ENCODE assay signal across 26 cellular contexts in genomic region chr14:32514236-32514635, GRCh38.
DNase-seq lines count a peak whose midpoint lies in the region; ATAC-seq, FAIRE-seq and TF ChIP-seq lines count a peak whose summit lies in the region.
"Had no signal": no experiment of that assay in that cellular context is flagged by ENCODE, and none has a peak within 500 bp of the region (broad histone marks: within the 10 kb centered on the region; RNA-seq: fewer than 3 reads in every experiment).

No MANE protein-coding gene starts in this region.

- TF ChIP-seq POLR2A in endothelial cell of umbilical vein (IDR thresholded peaks at IDR 0.05; ENCODE audit: low read depth, low read length) (no peak), gastrocnemius medialis (IDR thresholded peaks at IDR 0.05) (no peak), tibial nerve (IDR thresholded peaks at IDR 0.05) (no peak)

- H3K36me3 Mint-ChIP-seq in activated T-cell treated with anti-CD3 and anti-CD28 coated beads, Interleukin-2, amount 50 U/mL, for 72 hours (ENCODE audit: insufficient read depth in 2 of 2): peaks cover 3 to 6% of the 10 kb centered on the region in 2 donors

- TF ChIP-seq CTCF in endothelial cell of umbilical vein (IDR thresholded peaks at IDR 0.05; ENCODE audit: extremely low read depth in 1 of 2, insufficient read depth in 1 of 2, low read depth in 1 of 2, low read length in 2 of 2) (no peak), gastrocnemius medialis (IDR thresholded peaks at IDR 0.05 in 4 of 5, conservative IDR thresholded peaks at IDR 0.05 in 1 of 5) (no peak), tibial nerve (IDR thresholded peaks at IDR 0.05) (no peak), kidney (IDR thresholded peaks at IDR 0.05; ENCODE audit: borderline replicate concordance, extremely low read depth, insufficient read depth) (no peak)

- no peaks in the 10 kb centered on the region for H3K4me1 Mint-ChIP-seq in activated T-cell treated with anti-CD3 and anti-CD28 coated beads, Interleukin-2, amount 50 U/mL, for 72 hours (ENCODE audit: low read depth)
- H3K4me1 Mint-ChIP-seq: activated B cell treated with CpG ODN at 0.5 μM for 24 hours had no signal

- DNase-seq in GM23248 (peak; percentile 18), SJSA1 (ENCODE audit: low read depth in 1 of 2, low spot score in 2 of 2) (no peak), endothelial cell of umbilical vein (ENCODE audit: low read depth, low spot score) (peak; percentile 49), gastrocnemius medialis (no peak), tibial nerve (ENCODE audit: low spot score in 2 of 2) (no peak), kidney (no peak)
- DNase-seq in stimulated activated naive CD4-positive, alpha-beta T cell (lab: John Stamatoyannopoulos, UW): no peak
- no peak for DNase-seq in activated T-cell treated with anti-CD3 and anti-CD28 coated beads, Interleukin-2, amount 50 U/mL, for 72 hours
- DNase-seq: activated B cell treated with CpG ODN at 0.5 μM for 24 hours; activated CD8-positive, alpha-beta T cell treated with anti-CD3 and anti-CD28 coated beads for 36 hours; activated naive CD4-positive, alpha-beta T cell; activated T-cell treated with anti-CD3 and anti-CD28 coated beads, Interleukin-2, amount 50 U/mL, for 1 hour; amygdala; effector memory CD4-positive, alpha-beta T cell; esophagus squamous epithelium; glutamatergic neuron; NCI-H1436; NCI-H2171; NCI-H524 treated with DMSO at 0.1 percent for 48 hours; stimulated activated CD4-positive, alpha-beta T cell treated with anti-CD3 and anti-CD28 coated beads, Interleukin-2, amount 100 ng/mL, for 24 hours; stimulated activated naive CD4-positive, alpha-beta T cell treated with Interleukin-2 at 50 U/mL for 16 hours; T-helper 9 cell; tibial artery had no signal

- H3F3A ChIP-seq in GM23248 (ENCODE audit: insufficient read depth): peaks cover 31% of the 10 kb centered on the region

- 63 to 75% methylated on average over 1 of the region's 1 CpG for WGBS in GM23248 (ENCODE audit: low coverage in 1 of 2, low lambda C conversion rate in 2 of 2, missing lambda C conversion rate in 2 of 2), 2 experiments
- WGBS in tibial nerve, 2 donors: 35 to 68% methylated on average over 1 of the region's 1 CpG

- dilution Hi-C loops in endothelial cell of umbilical vein (cut with MboI; ENCODE audit: extremely low pct_ligation_motif_present, low sequenced_read_pairs): no loop called here

- H3K4me3 ChIP-seq in GM23248 (no peak overlapping the region), SJSA1 (no peak overlapping the region), endothelial cell of umbilical vein (replicated peaks in 1 of 3; ENCODE audit: insufficient read depth in 1 of 3, low read depth in 1 of 3, low read length in 3 of 3) (no peak overlapping the region), gastrocnemius medialis (no peak overlapping the region), tibial nerve (no peak overlapping the region), kidney (ENCODE audit: low read length in 2 of 2) (no peak overlapping the region)
- H3K4me3 ChIP-seq: esophagus squamous epithelium, lung, tibial artery had no signal

- no peaks in the 10 kb centered on the region for H3K9me1 ChIP-seq in endothelial cell of umbilical vein (replicated peaks; ENCODE audit: control insufficient read depth, extremely low read depth, insufficient read depth, low read length)

- no peaks in the 10 kb centered on the region for H4K20me1 ChIP-seq in GM23248 (ENCODE audit: insufficient read depth)
- H4K20me1 ChIP-seq in endothelial cell of umbilical vein (replicated peaks; ENCODE audit: control insufficient read depth, extremely low read depth, insufficient read depth, low read length): no peaks in the 10 kb centered on the region

- no TSS peak for BruUV-seq in endothelial cell of umbilical vein (replicated peaks; lab: Mats Ljungman, UMichigan)

- intact Hi-C loops in endothelial cell of umbilical vein (cut with micrococcal nuclease): loop anchor here (2.0 to 5.0 kb wide), 3 partner anchors 47 to 437 kb away; partner anchors contain the start of gene ARHGAP5
- intact Hi-C loops in gastrocnemius medialis (cut with DNase I; ENCODE audit: low total_unique reads): loop anchor here (5.0 kb wide), 1 partner anchor 257 kb away; no protein-coding TSS in a partner anchor
- intact Hi-C loops in kidney (cut with DNase I): no loop called here

- H2AFZ ChIP-seq in GM23248: peak overlapping the region; percentile 65
- peak overlapping the region; percentile 18 for H2AFZ ChIP-seq in endothelial cell of umbilical vein (ENCODE audit: low read depth, low read length)

- H3K27ac Mint-ChIP-seq in activated T-cell treated with anti-CD3 and anti-CD28 coated beads, Interleukin-2, amount 50 U/mL, for 72 hours: no peak overlapping the region
- H3K27ac Mint-ChIP-seq: activated B cell treated with CpG ODN at 0.5 μM for 24 hours; activated CD8-positive, alpha-beta T cell treated with anti-CD3 and anti-CD28 coated beads for 36 hours had no signal

- TF ChIP-seq EP300 in tibial nerve (IDR thresholded peaks at IDR 0.05): no peak

- peaks cover 7% of the 10 kb centered on the region for H3K27me3 Mint-ChIP-seq in activated T-cell treated with anti-CD3 and anti-CD28 coated beads, Interleukin-2, amount 50 U/mL, for 72 hours (ENCODE audit: low read depth)

- H3K9me2 ChIP-seq in GM23248 (ENCODE audit: insufficient read depth): no peaks in the 10 kb centered on the region

- in situ Hi-C loops in GM23248 (cut with MboI) (no loop called here), gastrocnemius medialis (cut with MboI; ENCODE audit: low sequenced_read_pairs in 4 of 4) (loop anchor here in 2 of 4 donors (10.0 kb wide), 2 partner anchors 179 to 309 kb away; partner anchors contain the start of genes RNU6-7 (in 1 of the 2) and RNU6-8 (in 1 of the 2))

- H3K4me3 Mint-ChIP-seq in activated T-cell treated with anti-CD3 and anti-CD28 coated beads, Interleukin-2, amount 50 U/mL, for 72 hours: no peak overlapping the region
- H3K4me3 Mint-ChIP-seq: activated B cell treated with CpG ODN at 0.5 μM for 24 hours; activated CD8-positive, alpha-beta T cell treated with anti-CD3 and anti-CD28 coated beads for 36 hours had no signal

- peak overlapping the region; percentile 34 for H3K9ac ChIP-seq in GM23248
- H3K9ac ChIP-seq in endothelial cell of umbilical vein (replicated peaks; ENCODE audit: extremely low read depth, insufficient read depth, low read length): no peak overlapping the region
- no peak overlapping the region for H3K9ac ChIP-seq in kidney (ENCODE audit: low read length in 2 of 2)

- H3K79me2 ChIP-seq in GM23248 (ENCODE audit: insufficient read depth) (no peaks in the 10 kb centered on the region), endothelial cell of umbilical vein (ENCODE audit: control insufficient read depth, insufficient read depth, low read length) (no peaks in the 10 kb centered on the region)

- H3K27ac ChIP-seq in GM23248 (peak overlapping the region; percentile 52), SJSA1 (peak overlapping the region; percentile 37), endothelial cell of umbilical vein (ENCODE audit: insufficient read depth, low read depth, low read length) (peak overlapping the region; percentile 26), gastrocnemius medialis (peak overlapping the region; percentile 8 to 91 (median 66)), tibial nerve (no peak overlapping the region), kidney (ENCODE audit: low read depth in 2 of 2, low read length in 2 of 2) (no peak overlapping the region)
- H3K27ac ChIP-seq: esophagus squamous epithelium, RWPE1 had no signal

- peaks cover 5 to 6% of the 10 kb centered on the region in 2 donors for H3K9me3 Mint-ChIP-seq in activated T-cell treated with anti-CD3 and anti-CD28 coated beads, Interleukin-2, amount 50 U/mL, for 72 hours
- H3K9me3 Mint-ChIP-seq: activated B cell treated with CpG ODN at 0.5 μM for 24 hours; activated CD8-positive, alpha-beta T cell treated with anti-CD3 and anti-CD28 coated beads for 36 hours had no signal

- H3K4me2 ChIP-seq in GM23248 (ENCODE audit: unreplicated experiment): peak overlapping the region; percentile 48
- peak overlapping the region; percentile 42 for H3K4me2 ChIP-seq in endothelial cell of umbilical vein (ENCODE audit: insufficient read depth, low read length)

- POLR2A ChIA-PET in endothelial cell of umbilical vein (lab: Charles Lee): no interaction called here

- H3K36me3 ChIP-seq in GM23248 (ENCODE audit: low read depth): no peaks in the 10 kb centered on the region
- H3K36me3 ChIP-seq in SJSA1: no peaks in the 10 kb centered on the region
- no peaks in the 10 kb centered on the region for H3K36me3 ChIP-seq in endothelial cell of umbilical vein (ENCODE audit: control insufficient read depth in 2 of 2, extremely low read depth in 1 of 2, insufficient read depth in 2 of 2, low read length in 2 of 2)
- no peaks in the 10 kb centered on the region for H3K36me3 ChIP-seq in gastrocnemius medialis
- H3K36me3 ChIP-seq in tibial nerve: no peaks in the 10 kb centered on the region
- H3K36me3 ChIP-seq in kidney (ENCODE audit: control insufficient read depth in 1 of 2, insufficient read depth in 2 of 2, low read length in 2 of 2): no peaks in the 10 kb centered on the region
- H3K36me3 ChIP-seq: esophagus squamous epithelium, tibial artery had no signal

- no peak for ATAC-seq in gastrocnemius medialis
- ATAC-seq in activated T-cell treated with anti-CD3 and anti-CD28 coated beads, Interleukin-2, amount 50 U/mL, for 72 hours (replicated peaks in 1 of 2): no peak
- ATAC-seq: activated CD8-positive, alpha-beta T cell treated with anti-CD3 and anti-CD28 coated beads for 36 hours; sciatic nerve had no signal

- FAIRE-seq in endothelial cell of umbilical vein (lab: Jason Lieb, UNC) (no peak), kidney (lab: Jason Lieb, UNC) (no peak)

- H3K9me3 ChIP-seq in GM23248 (ENCODE audit: low read depth): no peaks in the 10 kb centered on the region
- H3K9me3 ChIP-seq in SJSA1 (replicated peaks): no peaks in the 10 kb centered on the region
- H3K9me3 ChIP-seq in endothelial cell of umbilical vein (replicated peaks; ENCODE audit: control insufficient read depth, insufficient read depth, low read length): no peaks in the 10 kb centered on the region
- H3K9me3 ChIP-seq in gastrocnemius medialis: no peaks in the 10 kb centered on the region
- no peaks in the 10 kb centered on the region for H3K9me3 ChIP-seq in tibial nerve
- no peaks in the 10 kb centered on the region for H3K9me3 ChIP-seq in kidney (ENCODE audit: control insufficient read depth in 1 of 2, low read length in 2 of 2)
- H3K9me3 ChIP-seq: esophagus squamous epithelium, tibial artery had no signal

- H3K27me3 ChIP-seq in GM23248 (replicated peaks; ENCODE audit: insufficient read depth) (no peaks in the 10 kb centered on the region), SJSA1 (replicated peaks) (no peaks in the 10 kb centered on the region), endothelial cell of umbilical vein (ENCODE audit: control insufficient read depth in 2 of 2, insufficient read depth in 2 of 2, low read length in 2 of 2) (no peaks in the 10 kb centered on the region), gastrocnemius medialis (no peaks in the 10 kb centered on the region), tibial nerve (no peaks in the 10 kb centered on the region)
- H3K27me3 ChIP-seq: esophagus squamous epithelium, tibial artery had no signal

- CTCF ChIA-PET in endothelial cell of umbilical vein (lab: Charles Lee): interaction anchor here (0.6 to 4.9 kb wide), 39 partner anchors 11 to 1019 kb away, joined by 3 to 66 read pairs (median 4); partner anchors contain the start of gene ARHGAP5

- H3K4me1 ChIP-seq in GM23248 (ENCODE audit: insufficient read depth): peaks cover 44% of the 10 kb centered on the region
- H3K4me1 ChIP-seq in SJSA1 (replicated peaks): peaks cover 34% of the 10 kb centered on the region
- peaks cover 24% of the 10 kb centered on the region for H3K4me1 ChIP-seq in endothelial cell of umbilical vein (ENCODE audit: control insufficient read depth, extremely low read depth, insufficient read depth, low read length)
- peaks cover 47 to 50% of the 10 kb centered on the region in 2 donors for H3K4me1 ChIP-seq in gastrocnemius medialis
- peaks cover 0 to 35% (median 2%) of the 10 kb centered on the region in 4 donors for H3K4me1 ChIP-seq in tibial nerve
- H3K4me1 ChIP-seq in kidney (ENCODE audit: control insufficient read depth in 1 of 2, insufficient read depth in 1 of 2, low read depth in 1 of 2, low read length in 2 of 2): peaks cover 0 to 2% of the 10 kb centered on the region in 2 donors

Comparison
In these comparisons a context has a peak if more than half of its experiments do, and no peak if none do; other contexts are left out.
1. DNase-seq: peak in GM23248 (single experiment) and endothelial cell of umbilical vein (single experiment); none in SJSA1 (0 of 2), gastrocnemius medialis (0 of 2), tibial nerve (0 of 2), stimulated activated naive CD4-positive, alpha-beta T cell (0 of 6), activated T-cell treated with anti-CD3 and anti-CD28 coated beads, Interleukin-2, amount 50 U/mL, for 72 hours (0 of 2) and kidney (single experiment).
2. H3K27ac ChIP-seq: peak in GM23248 (single experiment), SJSA1 (single experiment), endothelial cell of umbilical vein (single experiment) and gastrocnemius medialis (4 of 4); none in tibial nerve (0 of 4) and kidney (0 of 2).